In genomic region chr20:14518648-14519047, GRCh38 we compare ENCODE assay signal across 16 cellular contexts.
A peak's percentile ranks its signal among the peaks of the same experiment; 100 is the strongest.
DNase-seq lines count a peak whose midpoint lies in the region; ATAC-seq and TF ChIP-seq lines count a peak whose summit lies in the region.
"Had no signal": no experiment of that assay in that cellular context is flagged by ENCODE, and none has a peak within 500 bp of the region (broad histone marks: within the 10 kb centered on the region; RNA-seq: fewer than 3 reads in every experiment).

No MANE protein-coding gene starts in this region.

- no peak overlapping the region for H3K4me3 Mint-ChIP-seq in Caco-2 (ENCODE audit: unreplicated experiment)
- no peak overlapping the region for H3K4me3 Mint-ChIP-seq in mesothelial cell of epicardium
- no peak overlapping the region for H3K4me3 Mint-ChIP-seq in glutamatergic neuron (ENCODE audit: unreplicated experiment)
- H3K4me3 Mint-ChIP-seq: CD8-positive, alpha-beta memory T cell; H9 had no signal

- H3K36me3 Mint-ChIP-seq in Caco-2 (ENCODE audit: insufficient read depth, unreplicated experiment) (no peaks in the 10 kb centered on the region), mesothelial cell of epicardium (peaks cover 4% of the 10 kb centered on the region), glutamatergic neuron (ENCODE audit: unreplicated experiment) (no peaks in the 10 kb centered on the region)
- H3K36me3 Mint-ChIP-seq: CD8-positive, alpha-beta memory T cell had no signal

- H3K9me3 ChIP-seq in Caco-2: no peaks in the 10 kb centered on the region
- H3K9me3 ChIP-seq in SJCRH30 (replicated peaks): no peaks in the 10 kb centered on the region
- H3K9me3 ChIP-seq in lower lobe of right lung: no peaks in the 10 kb centered on the region

- H3K27me3 ChIP-seq in Caco-2 (replicated peaks; ENCODE audit: control insufficient read depth, insufficient read depth, low read length) (no peaks in the 10 kb centered on the region), SJCRH30 (no peaks in the 10 kb centered on the region), lower lobe of right lung (ENCODE audit: low read depth) (no peaks in the 10 kb centered on the region)
- H3K27me3 ChIP-seq: BLaER1 had no signal

- peak overlapping the region; percentile 86 for H3K27ac ChIP-seq in SJCRH30
- H3K27ac ChIP-seq in lower lobe of right lung: no peak overlapping the region
- H3K27ac ChIP-seq: BLaER1 had no signal

- ATAC-seq in lower lobe of right lung (no peak), GM21723 (IDR thresholded peaks at IDR 0.05; ENCODE audit: unreplicated experiment) (no peak)
- ATAC-seq: GM12878, HepG2 had no signal

- no peaks in the 10 kb centered on the region for H3K27me3 Mint-ChIP-seq in Caco-2 (ENCODE audit: insufficient read depth, unreplicated experiment)
- no peaks in the 10 kb centered on the region for H3K27me3 Mint-ChIP-seq in mesothelial cell of epicardium (ENCODE audit: low read depth)
- H3K27me3 Mint-ChIP-seq in glutamatergic neuron (ENCODE audit: unreplicated experiment): no peaks in the 10 kb centered on the region
- H3K27me3 Mint-ChIP-seq: CD8-positive, alpha-beta memory T cell had no signal

- no peaks in the 10 kb centered on the region for H3K4me1 ChIP-seq in Caco-2
- H3K4me1 ChIP-seq in SJCRH30: peaks cover 20% of the 10 kb centered on the region
- H3K4me1 ChIP-seq in lower lobe of right lung: no peaks in the 10 kb centered on the region
- H3K4me1 ChIP-seq: BLaER1 had no signal

- intact Hi-C loops in Caco-2 (cut with micrococcal nuclease; ENCODE audit: unreplicated experiment): no loop called here
- intact Hi-C loops in lower lobe of right lung (cut with DNase I): no loop called here

- POLR2A ChIA-PET in Caco-2 (lab: Charles Lee): no interaction called here

- H3K9me3 Mint-ChIP-seq in Caco-2 (ENCODE audit: unreplicated experiment) (peaks cover 9% of the 10 kb centered on the region), mesothelial cell of epicardium (peaks cover 21% of the 10 kb centered on the region), glutamatergic neuron (ENCODE audit: unreplicated experiment) (no peaks in the 10 kb centered on the region)

- BruUV-seq in Caco-2 (replicated peaks; lab: Mats Ljungman, UMichigan): no TSS peak

- H3K36me3 ChIP-seq in Caco-2 (ENCODE audit: control insufficient read depth, insufficient read depth, low read length): no peaks in the 10 kb centered on the region
- no peaks in the 10 kb centered on the region for H3K36me3 ChIP-seq in SJCRH30
- H3K36me3 ChIP-seq in lower lobe of right lung: no peaks in the 10 kb centered on the region
- H3K36me3 ChIP-seq: BLaER1 had no signal

- H3K4me3 ChIP-seq in Caco-2 (ENCODE audit: low read depth, low read length) (no peak overlapping the region), SJCRH30 (no peak overlapping the region), fibroblast of villous mesenchyme (ENCODE audit: low read depth, low read length) (no peak overlapping the region), lower lobe of right lung (no peak overlapping the region)
- H3K4me3 ChIP-seq: BLaER1, GM12878 had no signal

- H3K4me1 Mint-ChIP-seq in Caco-2 (ENCODE audit: low read depth, unreplicated experiment) (peaks cover 7% of the 10 kb centered on the region), mesothelial cell of epicardium (peaks cover 36% of the 10 kb centered on the region), glutamatergic neuron (ENCODE audit: low read depth, unreplicated experiment) (peaks cover 2% of the 10 kb centered on the region)
- H3K4me1 Mint-ChIP-seq: CD8-positive, alpha-beta memory T cell had no signal

- no peak for DNase-seq in Caco-2
- peak in 1 of 2 experiments; percentile 27 for DNase-seq in SJCRH30
- peak; percentile 10 for DNase-seq in fibroblast of villous mesenchyme (ENCODE audit: low read depth)
- no peak for DNase-seq in mesothelial cell of epicardium (ENCODE audit: low spot score in 2 of 2, unreplicated experiment in 2 of 2)
- no peak for DNase-seq in lower lobe of right lung
- no peak for DNase-seq in glutamatergic neuron
- no peak for DNase-seq in NCI-H2196 (lab: John Stamatoyannopoulos, UW; ENCODE audit: unreplicated experiment)
- DNase-seq: AML-193; CD8-positive, alpha-beta memory T cell; DMS79; GOT3; H9 had no signal

- H3K27ac Mint-ChIP-seq in Caco-2 (ENCODE audit: unreplicated experiment) (peak overlapping the region; percentile 10), mesothelial cell of epicardium (peak overlapping the region; percentile 26), glutamatergic neuron (ENCODE audit: unreplicated experiment) (no peak overlapping the region)
- H3K27ac Mint-ChIP-seq: CD8-positive, alpha-beta memory T cell; H9 had no signal

- TF ChIP-seq CTCF in Caco-2 (IDR thresholded peaks at IDR 0.05; ENCODE audit: insufficient read depth in 1 of 2, low read depth in 1 of 2, low read length in 1 of 2, severe bottlenecking in 1 of 2, unreplicated experiment in 1 of 2) (no peak), fibroblast of villous mesenchyme (IDR thresholded peaks at IDR 0.05; ENCODE audit: insufficient read depth, low read depth, low read length) (no peak), mesothelial cell of epicardium (IDR thresholded peaks at IDR 0.05; ENCODE audit: unreplicated experiment) (no peak), lower lobe of right lung (IDR thresholded peaks at IDR 0.05) (no peak), glutamatergic neuron (IDR thresholded peaks at IDR 0.05; ENCODE audit: partially characterized antibody, unreplicated experiment) (no peak)

- CTCF ChIA-PET in Caco-2 (lab: Charles Lee): no interaction called here
